Comparison of ENCODE assay signal across 1 cellular context in the genomic region with DNA sequence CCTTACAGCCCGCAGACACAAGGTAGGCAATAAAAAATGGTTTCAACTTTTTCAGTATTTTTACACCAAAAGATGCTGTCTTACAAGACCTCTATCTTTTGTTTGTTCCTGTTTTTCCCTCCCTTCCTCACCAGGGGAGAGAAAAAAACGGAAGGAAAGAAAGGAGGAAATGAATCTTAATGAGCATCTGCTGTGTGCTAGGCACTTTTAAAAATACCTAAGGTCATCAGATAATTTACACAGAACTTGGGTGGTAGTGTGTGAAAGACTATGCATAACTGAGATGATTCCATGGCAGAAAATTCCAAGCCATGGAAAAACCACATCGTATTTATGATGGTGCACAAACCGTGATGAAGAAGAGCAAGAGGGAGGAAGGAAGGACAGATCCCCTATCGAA.
TF ChIP-seq lines count a peak whose summit lies in the region.

No MANE protein-coding gene starts in this region.

TF ChIP-seq in HepG2, 621 proteins besides CTCF, POLR2A, EP300 and RAD21 (continued from another document):
- TF ChIP-seq ZNF644 (CRISPR knock-in tag; IDR thresholded peaks at IDR 0.05; ENCODE audit: low read depth), result no peak
